In the genomic region with DNA sequence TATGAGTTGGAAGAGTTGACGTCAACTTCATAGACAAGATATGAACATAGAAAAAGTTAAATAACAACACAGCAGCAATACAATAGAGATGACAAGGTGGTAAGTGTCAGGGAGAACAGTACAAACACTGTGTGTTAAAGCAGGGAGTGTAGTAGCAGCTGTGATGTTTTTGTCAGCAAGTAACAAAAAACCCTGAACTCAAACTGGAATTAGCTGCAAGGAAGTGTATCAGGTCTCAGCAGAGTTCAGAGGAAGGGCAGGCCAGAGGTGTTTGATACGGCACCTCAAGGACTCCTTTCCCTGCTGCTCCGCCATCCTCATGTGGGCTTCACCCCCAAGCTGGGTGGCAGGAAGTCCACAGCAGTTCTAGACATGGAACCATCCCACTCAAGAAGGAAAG, we compare ENCODE assay signal across 7 cellular contexts.
"Had no signal": no experiment of that assay in that cellular context is flagged by ENCODE, and none has a peak within 500 bp of the region (broad histone marks: within the 10 kb centered on the region; RNA-seq: fewer than 3 reads in every experiment).

No MANE protein-coding gene starts in this region.

- H3K4me2 ChIP-seq: KMS-11 had no signal

- H3K36me3 Mint-ChIP-seq: IgD-negative memory B cell had no signal

- H3K4me3 ChIP-seq: K562 had no signal

- H3K27me3 Mint-ChIP-seq: IgD-negative memory B cell had no signal

- DNase-seq: KBM-7, KG1 had no signal

- H3K9ac ChIP-seq: KMS-11 had no signal

- H3K4me3 Mint-ChIP-seq: IgD-negative memory B cell had no signal

- H3K27ac ChIP-seq: HL-60, KMS-11 had no signal

- ATAC-seq: HepG2, K562 had no signal
